In the genomic region with DNA sequence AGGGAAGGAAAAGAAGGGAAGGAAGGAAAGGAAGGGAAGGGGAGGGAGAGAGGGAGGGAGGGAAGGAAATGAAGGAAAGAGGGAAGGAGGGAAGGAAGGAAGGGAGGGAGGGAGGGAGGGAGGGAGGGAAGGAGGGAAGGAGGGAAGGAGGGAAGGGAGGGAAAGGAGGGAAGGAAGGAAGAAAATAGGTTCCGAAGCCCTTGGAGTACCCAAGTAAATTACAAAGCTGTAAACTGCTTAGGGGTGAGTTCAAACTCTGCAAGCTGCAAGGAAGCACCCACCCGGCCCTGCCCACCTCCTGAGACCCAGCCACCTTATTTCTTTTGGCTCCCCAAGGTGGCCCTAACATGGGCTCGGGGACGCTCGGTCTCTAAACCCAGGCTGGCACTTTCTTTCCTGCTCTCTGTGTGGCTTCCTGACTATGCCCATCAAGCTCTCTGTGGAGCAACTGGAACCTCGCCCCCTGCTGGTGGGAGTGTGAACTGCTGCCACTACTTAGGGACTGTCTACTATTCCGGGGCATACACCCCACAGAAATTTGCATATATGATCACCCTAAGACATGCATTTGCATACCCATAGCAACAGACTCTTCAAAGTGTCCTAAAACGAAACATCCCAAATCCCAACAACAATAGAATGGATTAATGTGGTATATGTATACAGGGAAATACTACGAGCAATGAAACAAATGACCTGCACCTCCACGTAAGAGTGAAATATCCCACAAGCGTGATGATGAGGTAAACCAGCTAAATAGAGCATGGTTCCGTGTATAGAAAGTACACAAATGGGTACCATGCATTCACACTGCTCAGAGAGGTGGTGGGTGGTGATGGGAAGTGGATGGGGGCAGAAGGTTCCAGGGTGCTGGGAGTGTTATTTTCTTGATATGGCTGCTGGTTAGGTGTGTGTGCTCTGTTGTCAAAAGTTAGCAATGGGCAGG, we compare ENCODE assay signal across 1 cellular context.
TF ChIP-seq lines count a peak whose summit lies in the region.

No MANE protein-coding gene starts in this region.

TF ChIP-seq in GM23338, 12 proteins besides CTCF, POLR2A, EP300 and RAD21 (continued from another document):
- TF ChIP-seq, protein P1, sequence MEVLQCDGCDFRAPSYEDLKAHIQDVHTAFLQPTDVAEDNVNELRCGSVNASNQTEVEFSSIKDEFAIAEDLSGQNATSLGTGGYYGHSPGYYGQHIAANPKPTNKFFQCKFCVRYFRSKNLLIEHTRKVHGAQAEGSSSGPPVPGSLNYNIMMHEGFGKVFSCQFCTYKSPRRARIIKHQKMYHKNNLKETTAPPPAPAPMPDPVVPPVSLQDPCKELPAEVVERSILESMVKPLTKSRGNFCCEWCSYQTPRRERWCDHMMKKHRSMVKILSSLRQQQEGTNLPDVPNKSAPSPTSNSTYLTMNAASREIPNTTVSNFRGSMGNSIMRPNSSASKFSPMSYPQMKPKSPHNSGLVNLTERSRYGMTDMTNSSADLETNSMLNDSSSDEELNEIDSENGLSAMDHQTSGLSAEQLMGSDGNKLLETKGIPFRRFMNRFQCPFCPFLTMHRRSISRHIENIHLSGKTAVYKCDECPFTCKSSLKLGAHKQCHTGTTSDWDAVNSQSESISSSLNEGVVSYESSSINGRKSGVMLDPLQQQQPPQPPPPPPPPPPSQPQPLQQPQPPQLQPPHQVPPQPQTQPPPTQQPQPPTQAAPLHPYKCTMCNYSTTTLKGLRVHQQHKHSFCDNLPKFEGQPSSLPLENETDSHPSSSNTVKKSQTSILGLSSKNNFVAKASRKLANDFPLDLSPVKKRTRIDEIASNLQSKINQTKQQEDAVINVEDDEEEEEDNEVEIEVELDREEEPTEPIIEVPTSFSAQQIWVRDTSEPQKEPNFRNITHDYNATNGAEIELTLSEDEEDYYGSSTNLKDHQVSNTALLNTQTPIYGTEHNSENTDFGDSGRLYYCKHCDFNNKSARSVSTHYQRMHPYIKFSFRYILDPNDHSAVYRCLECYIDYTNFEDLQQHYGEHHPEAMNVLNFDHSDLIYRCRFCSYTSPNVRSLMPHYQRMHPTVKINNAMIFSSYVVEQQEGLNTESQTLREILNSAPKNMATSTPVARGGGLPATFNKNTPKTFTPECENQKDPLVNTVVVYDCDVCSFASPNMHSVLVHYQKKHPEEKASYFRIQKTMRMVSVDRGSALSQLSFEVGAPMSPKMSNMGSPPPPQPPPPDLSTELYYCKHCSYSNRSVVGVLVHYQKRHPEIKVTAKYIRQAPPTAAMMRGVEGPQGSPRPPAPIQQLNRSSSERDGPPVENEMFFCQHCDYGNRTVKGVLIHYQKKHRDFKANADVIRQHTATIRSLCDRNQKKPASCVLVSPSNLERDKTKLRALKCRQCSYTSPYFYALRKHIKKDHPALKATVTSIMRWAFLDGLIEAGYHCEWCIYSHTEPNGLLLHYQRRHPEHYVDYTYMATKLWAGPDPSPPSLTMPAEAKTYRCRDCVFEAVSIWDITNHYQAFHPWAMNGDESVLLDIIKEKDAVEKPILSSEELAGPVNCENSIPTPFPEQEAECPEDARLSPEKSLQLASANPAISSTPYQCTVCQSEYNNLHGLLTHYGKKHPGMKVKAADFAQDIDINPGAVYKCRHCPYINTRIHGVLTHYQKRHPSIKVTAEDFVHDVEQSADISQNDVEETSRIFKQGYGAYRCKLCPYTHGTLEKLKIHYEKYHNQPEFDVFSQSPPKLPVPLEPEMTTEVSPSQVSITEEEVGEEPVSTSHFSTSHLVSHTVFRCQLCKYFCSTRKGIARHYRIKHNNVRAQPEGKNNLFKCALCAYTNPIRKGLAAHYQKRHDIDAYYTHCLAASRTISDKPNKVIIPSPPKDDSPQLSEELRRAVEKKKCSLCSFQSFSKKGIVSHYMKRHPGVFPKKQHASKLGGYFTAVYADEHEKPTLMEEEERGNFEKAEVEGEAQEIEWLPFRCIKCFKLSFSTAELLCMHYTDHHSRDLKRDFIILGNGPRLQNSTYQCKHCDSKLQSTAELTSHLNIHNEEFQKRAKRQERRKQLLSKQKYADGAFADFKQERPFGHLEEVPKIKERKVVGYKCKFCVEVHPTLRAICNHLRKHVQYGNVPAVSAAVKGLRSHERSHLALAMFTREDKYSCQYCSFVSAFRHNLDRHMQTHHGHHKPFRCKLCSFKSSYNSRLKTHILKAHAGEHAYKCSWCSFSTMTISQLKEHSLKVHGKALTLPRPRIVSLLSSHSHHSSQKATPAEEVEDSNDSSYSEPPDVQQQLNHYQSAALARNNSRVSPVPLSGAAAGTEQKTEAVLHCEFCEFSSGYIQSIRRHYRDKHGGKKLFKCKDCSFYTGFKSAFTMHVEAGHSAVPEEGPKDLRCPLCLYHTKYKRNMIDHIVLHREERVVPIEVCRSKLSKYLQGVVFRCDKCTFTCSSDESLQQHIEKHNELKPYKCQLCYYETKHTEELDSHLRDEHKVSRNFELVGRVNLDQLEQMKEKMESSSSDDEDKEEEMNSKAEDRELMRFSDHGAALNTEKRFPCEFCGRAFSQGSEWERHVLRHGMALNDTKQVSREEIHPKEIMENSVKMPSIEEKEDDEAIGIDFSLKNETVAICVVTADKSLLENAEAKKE (CRISPR knock-in tag; IDR thresholded peaks at IDR 0.05), result no peak
- TF ChIP-seq ZNF114 (CRISPR knock-in tag; IDR thresholded peaks at IDR 0.05) (no peak), EZH2phosphoT487 (IDR thresholded peaks at IDR 0.05; ENCODE audit: unreplicated experiment) (no peak)
TF ChIP-seq in GM23338: peak in this region for 0.
